8 cellular contexts compared by ENCODE assay signal in the genomic region with DNA sequence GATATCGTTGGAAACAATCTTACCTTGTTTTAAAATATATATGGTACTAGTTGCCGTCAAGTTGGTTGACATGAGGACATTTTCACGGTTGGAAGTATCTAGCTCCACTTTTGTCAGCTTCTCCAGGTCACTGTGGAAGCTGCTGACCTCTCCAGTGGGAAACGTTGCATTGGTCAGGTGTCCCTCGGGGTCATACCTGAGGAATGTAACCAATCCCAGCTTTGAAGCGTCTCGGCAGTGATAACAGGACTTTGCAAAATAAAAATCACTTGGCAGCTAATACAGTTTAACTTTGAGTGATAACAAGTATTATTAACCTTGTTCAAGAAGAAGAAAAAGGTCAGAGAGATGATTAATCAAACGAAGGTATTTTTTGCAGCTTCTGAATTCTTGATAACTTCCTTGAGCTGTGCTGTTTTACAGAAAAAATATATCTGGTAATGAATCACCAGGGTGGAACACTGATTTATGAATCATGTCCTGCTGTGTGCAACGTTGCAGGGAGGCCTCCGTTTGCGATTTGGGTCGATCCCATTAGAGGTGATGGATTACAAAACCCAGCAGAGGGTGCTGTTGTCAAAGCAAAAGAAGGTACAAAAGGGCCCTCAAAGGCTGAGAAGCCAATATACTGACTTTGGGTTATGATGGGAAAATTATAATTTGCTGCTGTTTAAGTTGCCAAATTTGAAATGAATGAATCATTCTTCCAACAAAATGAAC.
A peak's percentile ranks its signal among the peaks of the same experiment; 100 is the strongest.
DNase-seq lines count a peak whose midpoint lies in the region; ATAC-seq and TF ChIP-seq lines count a peak whose summit lies in the region.

No MANE protein-coding gene starts in this region.

- H3K27me3 ChIP-seq in dorsolateral prefrontal cortex: peaks cover 0 to 54% (median 11%) of the 10 kb centered on the region in 45 donors

- H3K9me3 Mint-ChIP-seq in mesothelial cell of epicardium: no peaks in the 10 kb centered on the region

- H3K27ac Mint-ChIP-seq in mesothelial cell of epicardium: no peak overlapping the region

- DNase-seq in A172 (ENCODE audit: low spot score) (peak; percentile 42), GM13976 (ENCODE audit: low spot score) (peak; percentile 37), NCI-H460 (ENCODE audit: extremely low read depth, low read depth) (peak; percentile 81), dorsolateral prefrontal cortex (peak in 5 of 10 donors; percentile 22 to 57 (median 44)), mesothelial cell of epicardium (ENCODE audit: low spot score in 2 of 2, unreplicated experiment in 2 of 2) (peak; percentile 27 to 70)
- DNase-seq in activated CD4-positive, alpha-beta T cell treated with anti-CD3 and anti-CD28 coated beads, Interleukin-2, amount 50 U/mL, for 24 hours (ENCODE audit: low read depth in 1 of 2, low spot score in 1 of 2): peak; percentile 8 to 69
- DNase-seq in stimulated activated CD8-positive, alpha-beta memory T cell treated with anti-CD3 and anti-CD28 coated beads, Interleukin-4, amount 100 ng/mL, for 48 hours: peak; percentile 68

- peaks cover 12% of the 10 kb centered on the region for H3K27me3 Mint-ChIP-seq in mesothelial cell of epicardium (ENCODE audit: low read depth)

- H3K4me3 ChIP-seq in dorsolateral prefrontal cortex: no peak overlapping the region

- H3K4me3 Mint-ChIP-seq in mesothelial cell of epicardium: no peak overlapping the region

- in situ Hi-C loops in GM13976 (cut with MboI; ENCODE audit: low sequenced_read_pairs, unreplicated experiment): no loop called here

- no peaks in the 10 kb centered on the region for H3K36me3 Mint-ChIP-seq in mesothelial cell of epicardium

- no peak overlapping the region for H3K27ac ChIP-seq in dorsolateral prefrontal cortex

- TF ChIP-seq CTCF in GM13976 (IDR thresholded peaks at IDR 0.05; ENCODE audit: borderline replicate concordance, control extremely low read depth, extremely low read depth, insufficient read depth, missing control alignments) (no peak), dorsolateral prefrontal cortex (IDR thresholded peaks at IDR 0.05 in 54 of 56, conservative IDR thresholded peaks at IDR 0.05 in 2 of 56; ENCODE audit: low read depth in 1 of 56, partially characterized antibody in 56 of 56) (peak in 55 of 56 donors; percentile 33 to 76 (median 60)), mesothelial cell of epicardium (IDR thresholded peaks at IDR 0.05; ENCODE audit: unreplicated experiment) (peak; percentile 68)

- intact Hi-C loops in dorsolateral prefrontal cortex (cut with DNase I): no loop called here

- peaks cover 9% of the 10 kb centered on the region for H3K4me1 Mint-ChIP-seq in mesothelial cell of epicardium

- ATAC-seq in HG03066 (IDR thresholded peaks at IDR 0.05; ENCODE audit: low read depth, unreplicated experiment): peak; percentile 86
